ENCODE assay signal across 30 cellular contexts in genomic region chr4:3476341-3476747, GRCh38. TPM values are rescaled to one million over a fixed set of nuclear protein-coding genes. Genes with fewer than 3 reads are reported as not detected.
"Had no signal": no experiment of that assay in that cellular context is flagged by ENCODE, and none has a peak within 500 bp of the region (broad histone marks: within the 10 kb centered on the region; RNA-seq: fewer than 3 reads in every experiment).

No MANE protein-coding gene starts in this region.

- H3K9me3 ChIP-seq: ascending aorta, gastroesophageal sphincter, left lung, thoracic aorta had no signal

- H3K27me3 ChIP-seq: ascending aorta had no signal

- H3K9ac ChIP-seq: parathyroid adenoma had no signal

- DNase-seq: activated CD4-positive, alpha-beta T cell treated with anti-CD3 and anti-CD28 coated beads for 4 hours; activated CD4-positive, alpha-beta T cell treated with anti-CD3 and anti-CD28 coated beads, Interleukin-2, amount 50 U/mL, for 4 hours; activated naive CD4-positive, alpha-beta T cell; activated naive CD8-positive, alpha-beta T cell treated with anti-CD3 and anti-CD28 coated beads for 36 hours; activated T-cell treated with anti-CD3 and anti-CD28 coated beads for 4 hours; activated T-cell treated with anti-CD3 and anti-CD28 coated beads, Interleukin-2, amount 50 U/mL, for 72 hours; brain microvascular endothelial cell; caudate nucleus; cortex of kidney; effector memory CD8-positive, alpha-beta T cell; kidney glomerular epithelial cell; mammary epithelial cell; naive B cell; nephron progenitor cell; nucleus accumbens; stimulated activated CD4-positive, alpha-beta T cell treated with anti-CD3 and anti-CD28 coated beads, Interleukin-4, amount 100 ng/mL, for 24 hours; trophoblast cell had no signal

- H3K79me2 ChIP-seq: parathyroid adenoma had no signal

- H3K4me3 ChIP-seq: ascending aorta, gastroesophageal sphincter, left lung, thoracic aorta had no signal

- H3K27ac ChIP-seq: ascending aorta, brain microvascular endothelial cell, gastroesophageal sphincter, left lung, parathyroid adenoma, thoracic aorta, VCaP had no signal

- H3K36me3 ChIP-seq: ascending aorta, brain microvascular endothelial cell, gastroesophageal sphincter, left lung, thoracic aorta had no signal

- ATAC-seq: activated T-cell treated with anti-CD3 and anti-CD28 coated beads, Interleukin-2, amount 50 U/mL, for 72 hours; effector memory CD8-positive, alpha-beta T cell; gastroesophageal sphincter; left lung; stimulated activated effector memory CD8-positive, alpha-beta T cell treated with anti-CD3 and anti-CD28 coated beads, Interleukin-12 subunit alpha, Interleukin-12 subunit beta, amount 100 ng/mL, for 72 hours had no signal

- H3K4me1 ChIP-seq: left lung, parathyroid adenoma had no signal

- H2AFZ ChIP-seq: parathyroid adenoma had no signal

- FAIRE-seq: TTC549, urothelium cell line had no signal

RNA-seq across cellular contexts. Expression of gene DOK7, which starts 13.2 kb away (rescaled TPM):
- total RNA-seq: activated naive CD8-positive, alpha-beta T cell treated with anti-CD3 and anti-CD28 coated beads for 36 hours; activated T-cell treated with anti-CD3 and anti-CD28 coated beads, Interleukin-2, amount 50 U/mL, for 72 hours; fibroblast of villous mesenchyme; subcutaneous adipose tissue had no signal
- polyA plus RNA-seq: fibroblast of lung had no signal

RNA-seq across cellular contexts. Expression of gene HGFAC, which starts 34.6 kb away (rescaled TPM):
- total RNA-seq: activated naive CD8-positive, alpha-beta T cell treated with anti-CD3 and anti-CD28 coated beads for 36 hours; fibroblast of villous mesenchyme; mammary epithelial cell; pulmonary artery endothelial cell; subcutaneous adipose tissue had no signal
- polyA plus RNA-seq: fibroblast of lung, mammary epithelial cell had no signal
